In the genomic region with DNA sequence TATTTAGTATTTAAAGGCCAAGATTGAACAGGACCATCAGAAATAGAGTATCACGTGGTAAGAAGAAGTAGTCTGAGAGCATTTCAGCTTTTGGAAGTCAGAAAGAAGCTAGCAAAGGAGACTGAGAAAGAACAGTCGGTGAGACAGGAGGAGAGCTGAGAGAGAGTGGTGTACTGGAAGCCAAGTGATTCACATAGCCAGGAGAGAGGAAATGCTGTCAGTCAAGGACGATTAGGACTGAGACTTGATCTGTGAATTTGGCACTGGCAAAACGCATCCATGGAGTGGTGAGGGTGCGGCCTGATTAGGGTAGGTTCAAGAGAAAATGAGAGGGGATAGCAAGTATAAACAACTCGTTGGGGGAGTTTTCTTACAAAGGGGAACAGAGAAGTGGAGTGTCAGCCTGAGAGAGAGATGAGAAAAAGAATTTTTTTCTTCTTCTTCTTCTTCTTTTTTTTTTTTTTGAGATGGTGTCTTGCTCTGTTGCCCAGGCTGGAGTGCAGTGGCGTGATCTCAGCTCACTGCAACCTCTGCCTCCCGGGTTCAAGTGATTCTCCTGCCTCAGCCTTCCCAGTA, we compare ENCODE assay signal across 15 cellular contexts. TPM values are rescaled to one million over a fixed set of nuclear protein-coding genes. Genes with fewer than 3 reads are reported as not detected.
A peak's percentile ranks its signal among the peaks of the same experiment; 100 is the strongest.
DNase-seq lines count a peak whose midpoint lies in the region; ATAC-seq and TF ChIP-seq lines count a peak whose summit lies in the region.
"Had no signal": no experiment of that assay in that cellular context is flagged by ENCODE, and none has a peak within 500 bp of the region (broad histone marks: within the 10 kb centered on the region; RNA-seq: fewer than 3 reads in every experiment).

No MANE protein-coding gene starts in this region.

- peak overlapping the region; percentile 43 for H3K27ac Mint-ChIP-seq in activated naive CD4-positive, alpha-beta T cell treated with anti-CD3 and anti-CD28 coated beads for 36 hours
- H3K27ac Mint-ChIP-seq in chondrocyte (ENCODE audit: unreplicated experiment) (peak overlapping the region; percentile 42), osteocyte (ENCODE audit: unreplicated experiment) (peak overlapping the region; percentile 1)

- no TSS peak for BruUV-seq in HCT116 (replicated peaks; lab: Mats Ljungman, UMichigan)

- RAD21 ChIA-PET in HCT116 (lab: Charles Lee; ENCODE audit: low non-redundant PET in 1 of 2, low total read pairs in 2 of 2, uncharacterized antibody in 2 of 2, unreplicated experiment in 2 of 2) = no interaction called here

- H3K4me1 Mint-ChIP-seq in activated naive CD4-positive, alpha-beta T cell treated with anti-CD3 and anti-CD28 coated beads for 36 hours (ENCODE audit: low read depth) = peaks cover 25% of the 10 kb centered on the region
- peaks cover 41% of the 10 kb centered on the region for H3K4me1 Mint-ChIP-seq in chondrocyte (ENCODE audit: low read depth)
- H3K4me1 Mint-ChIP-seq in osteocyte (ENCODE audit: unreplicated experiment) = no peaks in the 10 kb centered on the region

- ATAC-seq in HCT116 = no peak
- no peak for ATAC-seq in HG02763 (IDR thresholded peaks at IDR 0.05; ENCODE audit: unreplicated experiment)
- ATAC-seq in GM21526 (IDR thresholded peaks at IDR 0.05; ENCODE audit: low FRiP score, unreplicated experiment) = no peak

- no peak for TF ChIP-seq CTCF in HCT116 (IDR thresholded peaks at IDR 0.05 in 2 of 3, conservative IDR thresholded peaks at IDR 0.05 in 1 of 3; ENCODE audit: borderline replicate concordance in 1 of 3, insufficient read depth in 1 of 3, low read depth in 2 of 3, low read length in 2 of 3)
- no peak for TF ChIP-seq CTCF in chondrocyte (IDR thresholded peaks at IDR 0.05)
- no peak for TF ChIP-seq CTCF in osteocyte (IDR thresholded peaks at IDR 0.05)
- TF ChIP-seq CTCF in colonic mucosa (IDR thresholded peaks at IDR 0.05) = no peak

- H2AFZ ChIP-seq in HCT116 (ENCODE audit: low read depth, low read length, poor library complexity, severe bottlenecking) = no peak overlapping the region

- no peak for TF ChIP-seq POLR2A in HCT116 (IDR thresholded peaks at IDR 0.05; ENCODE audit: borderline replicate concordance, extremely low read depth, insufficient read depth, insufficient read length)

- H3K9me3 ChIP-seq in HCT116 (ENCODE audit: control insufficient read depth in 1 of 2, insufficient read depth in 1 of 2, low read depth in 1 of 2, low read length in 2 of 2) = peaks cover 13 to 25% of the 10 kb centered on the region in 2 experiments; a peak in 3 of 4 replicates
- no peaks in the 10 kb centered on the region for H3K9me3 ChIP-seq in colonic mucosa

- intact Hi-C loops in activated naive CD4-positive, alpha-beta T cell treated with anti-CD3 and anti-CD28 coated beads for 36 hours (cut with micrococcal nuclease) = loop anchor here (5.0 kb wide), 1 partner anchor 37 kb away; no protein-coding TSS in a partner anchor
- intact Hi-C loops in HCT116 (cut with micrococcal nuclease) (no loop called here), colonic mucosa (cut with DNase I) (loop anchor here (5.0 kb wide), 1 partner anchor 37 kb away; no protein-coding TSS in a partner anchor)

- H3K4me3 ChIP-seq in HCT116 (replicated peaks in 1 of 2; ENCODE audit: low read depth in 1 of 2, low read length in 2 of 2) (no peak overlapping the region), colonic mucosa (no peak overlapping the region)
- H3K4me3 ChIP-seq: SK-N-MC, suprapubic skin had no signal

- peaks cover 81% of the 10 kb centered on the region for H3K79me2 ChIP-seq in HCT116 (ENCODE audit: insufficient read depth, low read length)

- H3K4me1 ChIP-seq in HCT116 (ENCODE audit: control insufficient read depth in 1 of 2, insufficient read depth in 2 of 2, low read length in 2 of 2) = no peaks in the 10 kb centered on the region
- H3K4me1 ChIP-seq in colonic mucosa = no peaks in the 10 kb centered on the region
- H3K4me1 ChIP-seq: suprapubic skin had no signal

- H3K27me3 Mint-ChIP-seq in activated naive CD4-positive, alpha-beta T cell treated with anti-CD3 and anti-CD28 coated beads for 36 hours (ENCODE audit: low read depth) = no peaks in the 10 kb centered on the region
- H3K27me3 Mint-ChIP-seq in chondrocyte (ENCODE audit: low read depth) = no peaks in the 10 kb centered on the region
- H3K27me3 Mint-ChIP-seq in osteocyte (ENCODE audit: unreplicated experiment) = no peaks in the 10 kb centered on the region

- H3K36me3 ChIP-seq in HCT116 (ENCODE audit: control insufficient read depth in 1 of 2, insufficient read depth in 2 of 2, low read length in 2 of 2) = peaks cover 76 to 93% of the 10 kb centered on the region in 2 experiments
- peaks cover 52% of the 10 kb centered on the region for H3K36me3 ChIP-seq in colonic mucosa

- POLR2A ChIA-PET in HCT116 (lab: Charles Lee) = no interaction called here

- H3K27ac ChIP-seq in HCT116 (ENCODE audit: low read depth, low read length) (no peak overlapping the region), colonic mucosa (no peak overlapping the region)
- H3K27ac ChIP-seq: SK-N-MC, suprapubic skin had no signal

- H3K9ac ChIP-seq in HCT116 (ENCODE audit: low read length) (no peak overlapping the region), colonic mucosa (ENCODE audit: low read depth in 2 of 2, low read length in 2 of 2) (no peak overlapping the region)

- H3K4me3 Mint-ChIP-seq in activated naive CD4-positive, alpha-beta T cell treated with anti-CD3 and anti-CD28 coated beads for 36 hours = no peak overlapping the region
- H3K4me3 Mint-ChIP-seq in chondrocyte (ENCODE audit: unreplicated experiment) (no peak overlapping the region), osteocyte (ENCODE audit: unreplicated experiment) (no peak overlapping the region)

- 0 out of 2 replicates have a peak, but pooled peaks cover 8% of the 10 kb centered on the region for H4K20me1 ChIP-seq in HCT116 (ENCODE audit: insufficient read depth)

- H3K4me2 ChIP-seq in HCT116 (ENCODE audit: low read length) = no peak overlapping the region

- TF ChIP-seq RAD21 in HCT116 (IDR thresholded peaks at IDR 0.05; ENCODE audit: low read depth) = no peak

- H3K9me2 ChIP-seq in HCT116 (ENCODE audit: insufficient read depth) = no peaks in the 10 kb centered on the region

- peaks cover 31% of the 10 kb centered on the region for H3K9me3 Mint-ChIP-seq in activated naive CD4-positive, alpha-beta T cell treated with anti-CD3 and anti-CD28 coated beads for 36 hours
- H3K9me3 Mint-ChIP-seq in chondrocyte (ENCODE audit: low read depth) (peaks cover 18% of the 10 kb centered on the region), osteocyte (ENCODE audit: unreplicated experiment) (peaks cover 17% of the 10 kb centered on the region)

- no peak for DNase-seq in activated naive CD4-positive, alpha-beta T cell treated with anti-CD3 and anti-CD28 coated beads for 36 hours
- no peak for DNase-seq in activated naive CD4-positive, alpha-beta T cell treated with anti-CD3 and anti-CD28 coated beads, Interleukin-2, amount 50 U/mL, for 16 hours
- DNase-seq in HCT116 (ENCODE audit: low read depth, low spot score) = no peak
- no peak for DNase-seq in chondrocyte (ENCODE audit: low spot score)
- no peak for DNase-seq in osteocyte (ENCODE audit: extremely low spot score, unreplicated experiment)
- no peak for DNase-seq in colonic mucosa
- DNase-seq: activated effector memory CD4-positive, alpha-beta T cell treated with anti-CD3 and anti-CD28 coated beads, Interleukin-2, amount 50 U/mL, for 16 hours; head of caudate nucleus; midbrain; NCI-H1436; occipital lobe had no signal

- H3K36me3 Mint-ChIP-seq in activated naive CD4-positive, alpha-beta T cell treated with anti-CD3 and anti-CD28 coated beads for 36 hours (ENCODE audit: low read depth) = peaks cover 85% of the 10 kb centered on the region
- peaks cover 64% of the 10 kb centered on the region for H3K36me3 Mint-ChIP-seq in chondrocyte (ENCODE audit: low read depth)
- peaks cover 81% of the 10 kb centered on the region for H3K36me3 Mint-ChIP-seq in osteocyte (ENCODE audit: unreplicated experiment)

- CTCF ChIA-PET in activated naive CD4-positive, alpha-beta T cell treated with anti-CD3 and anti-CD28 coated beads for 36 hours (lab: Charles Lee) = interaction anchor here (1.0 kb wide), 1 partner anchor 18 kb away, joined by 4 read pairs; no protein-coding TSS in a partner anchor
- CTCF ChIA-PET in HCT116 (lab: Charles Lee) = no interaction called here

- H3K27me3 ChIP-seq in HCT116 (ENCODE audit: insufficient read depth, low read length) = no peaks in the 10 kb centered on the region
- H3K27me3 ChIP-seq in colonic mucosa = no peaks in the 10 kb centered on the region
- H3K27me3 ChIP-seq: suprapubic skin had no signal

TF ChIP-seq in HCT116, 20 proteins besides CTCF, POLR2A, EP300 and RAD21:
- TF ChIP-seq CEBPB (IDR thresholded peaks at IDR 0.05; ENCODE audit: low read depth) (no peak), POLR2AphosphoS5 (IDR thresholded peaks at IDR 0.05; ENCODE audit: low read depth, low read length) (0 out of 2 replicates have a peak, but pooled peaks have one; percentile 19)

RNA-seq across cellular contexts. Expression of a gene that starts 44.9 kb away (rescaled TPM):
- 100 to 1,000 TPM; 164 to 185 TPM for total RNA-seq in activated naive CD4-positive, alpha-beta T cell treated with anti-CD3 and anti-CD28 coated beads for 36 hours
- total RNA-seq in HCT116 (2021; ENCODE audit: unreplicated experiment) = 116 TPM
- polyA plus RNA-seq in HCT116 (2012) = 64.4 and 68.7 TPM in 2 replicates
- 59.7 to 83.0 TPM (median 61.2 TPM) in 3 replicates for total RNA-seq in chondrocyte
- total RNA-seq in osteocyte = 89.9 and 102 TPM in 2 replicates
- total RNA-seq in colonic mucosa = 100 to 1,000 TPM in 1 of 2 donors, 10 to 100 TPM in 1; 87.5 to 121 TPM
